ENCODE assay signal across 32 cellular contexts in the genomic region with DNA sequence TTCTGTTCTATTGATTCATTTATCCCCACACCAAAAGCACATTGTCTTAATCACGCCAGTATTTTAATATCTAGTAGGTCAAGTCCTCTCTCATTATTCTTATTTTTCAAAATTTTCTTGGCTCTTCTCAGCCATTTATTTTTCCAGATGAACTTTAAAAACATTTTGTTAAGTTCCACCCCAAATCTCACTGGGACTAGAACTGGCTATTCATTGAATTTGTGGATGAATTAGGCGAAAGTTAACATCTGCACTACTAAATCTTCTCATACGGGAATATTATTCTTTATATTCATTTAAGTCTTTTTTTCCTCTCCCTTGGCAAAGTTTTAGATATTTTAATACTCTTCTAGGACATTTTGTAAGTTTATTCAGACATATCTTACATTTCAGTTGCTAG.
"Had no signal": no experiment of that assay in that cellular context is flagged by ENCODE, and none has a peak within 500 bp of the region (broad histone marks: within the 10 kb centered on the region; RNA-seq: fewer than 3 reads in every experiment).

No MANE protein-coding gene starts in this region.

- H3K27me3 ChIP-seq: ascending aorta, cardiac muscle cell had no signal

- FAIRE-seq: bronchial epithelial cell, TTC549 had no signal

- H3K4me3 ChIP-seq: ascending aorta, cardiac muscle cell had no signal

- H3K9me3 ChIP-seq: ascending aorta had no signal

- DNase-seq: activated B cell treated with CpG ODN at 0.5 μM for 24 hours; activated CD4-positive, alpha-beta memory T cell treated with anti-CD3 and anti-CD28 coated beads for 36 hours; activated CD4-positive, alpha-beta T cell treated with anti-CD3 and anti-CD28 coated beads for 4 hours; activated CD4-positive, alpha-beta T cell treated with anti-CD3 and anti-CD28 coated beads, Interleukin-2, amount 10 ng/mL, durations not matched to agents 24 days and 14 days; activated CD4-positive, alpha-beta T cell treated with anti-CD3 and anti-CD28 coated beads, Interleukin-2, amount 50 U/mL, for 1 hour; activated CD4-positive, alpha-beta T cell treated with anti-CD3 and anti-CD28 coated beads, Interleukin-2, amount 50 U/mL, for 4 hours; activated CD4-positive, CD25-positive, alpha-beta regulatory T cell treated with anti-CD3 and anti-CD28 coated beads, Interleukin-2, amount 50 U/mL, for 72 hours; activated CD8-positive, alpha-beta memory T cell treated with anti-CD3 and anti-CD28 coated beads, Interleukin-2, amount 50 U/mL, for 4 hours; activated CD8-positive, alpha-beta T cell treated with anti-CD3 and anti-CD28 coated beads for 36 hours; activated effector memory CD4-positive, alpha-beta T cell treated with anti-CD3 and anti-CD28 coated beads, Interleukin-2, amount 50 U/mL, for 16 hours; activated gamma-delta T cell treated with Interleukin-2 at 50 U/mL for 16 hours; activated naive CD4-positive, alpha-beta T cell; activated naive CD4-positive, alpha-beta T cell treated with anti-CD3 and anti-CD28 coated beads for 36 hours; activated naive CD8-positive, alpha-beta T cell treated with anti-CD3 and anti-CD28 coated beads, Interleukin-2, amount 10 ng/mL, durations not matched to agents 7 days and 5 days; activated naive CD8-positive, alpha-beta T cell treated with anti-CD3 and anti-CD28 coated beads, Interleukin-2, amount 50 U/mL, for 24 hours; activated T-cell treated with anti-CD3 and anti-CD28 coated beads for 4 hours; activated T-cell treated with anti-CD3 and anti-CD28 coated beads, Interleukin-2, amount 50 U/mL, for 1 hour; activated T-cell treated with anti-CD3 and anti-CD28 coated beads, Interleukin-2, amount 50 U/mL, for 4 hours; activated T-cell treated with anti-CD3 and anti-CD28 coated beads, Interleukin-2, amount 50 U/mL, for 72 hours; amygdala; anterior cingulate cortex; central memory CD4-positive, alpha-beta T cell; SW 1271; T-helper 1 cell; T-helper 2 cell; T-helper 9 cell had no signal

- ATAC-seq: activated CD8-positive, alpha-beta T cell treated with anti-CD3 and anti-CD28 coated beads for 36 hours; activated naive CD8-positive, alpha-beta T cell treated with anti-CD3 and anti-CD28 coated beads, Interleukin-2, amount 50 U/mL, for 24 hours; activated T-cell treated with anti-CD3 and anti-CD28 coated beads, Interleukin-2, amount 50 U/mL, for 4 hours; activated T-cell treated with anti-CD3 and anti-CD28 coated beads, Interleukin-2, amount 50 U/mL, for 72 hours; activated T-helper 17 cell treated with anti-CD3 and anti-CD28 coated beads, Interleukin-2, amount 50 U/mL, for 72 hours had no signal

- H3K4me1 ChIP-seq: ascending aorta had no signal

- H3K27ac ChIP-seq: ascending aorta, cardiac muscle cell, VCaP had no signal

- H3K36me3 ChIP-seq: ascending aorta, cardiac muscle cell had no signal
